In genomic region chr19:18519962-18520847, GRCh38 we compare ENCODE assay signal across 1 cellular context.
TF ChIP-seq lines count a peak whose summit lies in the region.

No MANE protein-coding gene starts in this region.

TF ChIP-seq in H1, 55 proteins besides CTCF, POLR2A, EP300 and RAD21 (continued from another document):
- TF ChIP-seq SAP30 (IDR thresholded peaks at IDR 0.05; ENCODE audit: insufficient read depth, insufficient replicate concordance, low read length) (peak; percentile 55), JUN (IDR thresholded peaks at IDR 0.05; ENCODE audit: low read depth, low read length) (no peak), SIN3A (conservative IDR thresholded peaks at IDR 0.05 in 1 of 2, IDR thresholded peaks at IDR 0.05 in 1 of 2; ENCODE audit: low read depth in 1 of 2, low read length in 2 of 2) (peak; percentile 74 to 90; a peak in 3 of 4 replicates)
